ENCODE assay signal across 8 cellular contexts in genomic region chr6:42449917-42450313, GRCh38. TPM values are rescaled to one million over a fixed set of nuclear protein-coding genes. Genes with fewer than 3 reads are reported as not detected.
DNase-seq lines count a peak whose midpoint lies in the region; ATAC-seq, FAIRE-seq and TF ChIP-seq lines count a peak whose summit lies in the region.

No MANE protein-coding gene starts in this region.

- peaks cover 3% of the 10 kb centered on the region for H3K36me3 Mint-ChIP-seq in activated naive CD8-positive, alpha-beta T cell

- FAIRE-seq in keratinocyte (lab: Jason Lieb, UNC), result peak; percentile 20

- H3K9ac ChIP-seq in keratinocyte (ENCODE audit: control insufficient read depth, extremely low read depth, insufficient read depth, low read length), result peak overlapping the region; percentile 80

- peak overlapping the region; percentile 100 for H3K4me2 ChIP-seq in keratinocyte (ENCODE audit: control insufficient read depth, extremely low read depth, insufficient read depth, low read depth, low read length)

- ATAC-seq in left cardiac atrium, result no peak

- no peaks in the 10 kb centered on the region for H3K9me3 Mint-ChIP-seq in activated naive CD8-positive, alpha-beta T cell (ENCODE audit: low read depth)

- no peaks in the 10 kb centered on the region for H3K36me3 ChIP-seq in left ventricle myocardium inferior
- no peaks in the 10 kb centered on the region for H3K36me3 ChIP-seq in keratinocyte (ENCODE audit: control insufficient read depth in 2 of 2, extremely low read depth in 1 of 2, insufficient read depth in 2 of 2, low read length in 2 of 2)
- no peaks in the 10 kb centered on the region for H3K36me3 ChIP-seq in uterus

- TF ChIP-seq CTCF in left ventricle myocardium inferior (IDR thresholded peaks at IDR 0.05; ENCODE audit: borderline replicate concordance), result no peak
- TF ChIP-seq CTCF in keratinocyte (optimal IDR thresholded peaks at IDR 0.05 in 1 of 3, IDR thresholded peaks at IDR 0.05 in 1 of 3, conservative IDR thresholded peaks at IDR 0.05 in 1 of 3; ENCODE audit: extremely low read depth in 1 of 3, insufficient read depth in 2 of 3, low read length in 3 of 3), result peak in 1 of 3 experiments; percentile 34
- no peak for TF ChIP-seq CTCF in uterus (IDR thresholded peaks at IDR 0.05)

- peak overlapping the region; percentile 94 for H3K27ac Mint-ChIP-seq in activated naive CD8-positive, alpha-beta T cell

- H3K4me1 ChIP-seq in left ventricle myocardium inferior, result peaks cover 59% of the 10 kb centered on the region
- peaks cover 36% of the 10 kb centered on the region for H3K4me1 ChIP-seq in keratinocyte (ENCODE audit: control insufficient read depth, extremely low read depth, insufficient read depth, low read length)
- H3K4me1 ChIP-seq in uterus, result no peaks in the 10 kb centered on the region

- intact Hi-C loops in left ventricle myocardium inferior (cut with micrococcal nuclease), result loop anchor here (10.0 kb wide), 2 partner anchors 95 to 195 kb away; no protein-coding TSS in a partner anchor
- intact Hi-C loops in left cardiac atrium (cut with DNase I), result loop anchor here (10.0 kb wide), 2 partner anchors 85 to 185 kb away; no protein-coding TSS in a partner anchor
- intact Hi-C loops in uterus (cut with DNase I; ENCODE audit: low total_unique reads), result no loop called here

- no peaks in the 10 kb centered on the region for H3K27me3 Mint-ChIP-seq in activated naive CD8-positive, alpha-beta T cell

- peak overlapping the region; percentile 67 for H2AFZ ChIP-seq in keratinocyte (ENCODE audit: control insufficient read depth, low read length)

- H3K27ac ChIP-seq in left ventricle myocardium inferior (replicated peaks) (peak overlapping the region; percentile 92), keratinocyte (ENCODE audit: control insufficient read depth, insufficient read depth, low read length) (peak overlapping the region; percentile 61), uterus (peak overlapping the region; percentile 83 to 93)

- H3K4me1 Mint-ChIP-seq in activated naive CD8-positive, alpha-beta T cell (ENCODE audit: low read depth), result peaks cover 64% of the 10 kb centered on the region

- dilution Hi-C loops in keratinocyte (cut with MboI; ENCODE audit: extremely low pct_ligation_motif_present, low sequenced_read_pairs), result no loop called here

- no peak for DNase-seq in left ventricle myocardium inferior
- no peak for DNase-seq in left cardiac atrium
- no peak for DNase-seq in keratinocyte (ENCODE audit: low read depth, low spot score)
- DNase-seq in uterus, result no peak
- DNase-seq in stimulated activated CD4-positive, alpha-beta T cell treated with anti-CD3 and anti-CD28 coated beads, Interleukin-2, amount 100 ng/mL, for 24 hours, result no peak
- DNase-seq in anterior cingulate cortex (lab: John Stamatoyannopoulos, UW), result no peak
- no peak for DNase-seq in GM19238 (ENCODE audit: insufficient read length, low spot score)

- no peaks in the 10 kb centered on the region for H3K27me3 ChIP-seq in left ventricle myocardium inferior (ENCODE audit: low read depth)
- no peaks in the 10 kb centered on the region for H3K27me3 ChIP-seq in keratinocyte (ENCODE audit: control insufficient read depth, extremely low read depth, insufficient read depth, low read length)
- H3K27me3 ChIP-seq in uterus, result no peaks in the 10 kb centered on the region

- H3K4me3 ChIP-seq in left ventricle myocardium inferior (peak overlapping the region; percentile 79), keratinocyte (ENCODE audit: control insufficient read depth in 2 of 3, extremely low read depth in 1 of 3, insufficient read depth in 2 of 3, low read depth in 1 of 3, low read length in 3 of 3) (peak overlapping the region; percentile 69 to 92 (median 81)), uterus (peak overlapping the region; percentile 79 to 81)

- no peaks in the 10 kb centered on the region for H4K20me1 ChIP-seq in keratinocyte (ENCODE audit: control insufficient read depth, extremely low read depth, insufficient read depth, low read length)

- H3K9me3 ChIP-seq in left ventricle myocardium inferior (replicated peaks) (no peaks in the 10 kb centered on the region), keratinocyte (ENCODE audit: control insufficient read depth, low read depth, low read length) (no peaks in the 10 kb centered on the region), uterus (no peaks in the 10 kb centered on the region)

- TF ChIP-seq POLR2A in uterus (IDR thresholded peaks at IDR 0.05), result no peak

- peak overlapping the region; percentile 98 for H3K4me3 Mint-ChIP-seq in activated naive CD8-positive, alpha-beta T cell

- H3K79me2 ChIP-seq in keratinocyte (ENCODE audit: control insufficient read depth, insufficient read depth, low read length), result peaks cover 52% of the 10 kb centered on the region

- H3K9me1 ChIP-seq in keratinocyte (ENCODE audit: control insufficient read depth, extremely low read depth, insufficient read depth, low read length), result no peaks in the 10 kb centered on the region

RNA-seq across cellular contexts. Expression of gene TRERF1, which starts 1.8 kb away (rescaled TPM):
- total RNA-seq in left ventricle myocardium inferior (1.4 TPM), left cardiac atrium (1 to 10 TPM; 1.2 to 2.6 TPM), uterus (10 to 100 TPM in 2 of 4 donors, 1 to 10 TPM in 2; 3.3 to 16.3 (median 7.2) TPM)
- 3.2 to 4.8 TPM (median 4.5 TPM) in 3 replicates for polyA plus RNA-seq in keratinocyte
- 2.0 TPM for polyA plus RNA-seq in keratinocyte (2011; ENCODE audit: low read depth)
- polyA plus RNA-seq in keratinocyte (2011; cell fraction: cytosol; rRNA removed), result 3.3 TPM in 2 replicates
- polyA plus RNA-seq in keratinocyte (2011; cell fraction: nucleus; rRNA removed), result 12.0 and 14.6 TPM in 2 replicates
- polyA plus RNA-seq in keratinocyte (2012; ENCODE audit: low replicate concordance), result 2.4 and 6.4 TPM in 2 replicates
- 5.4 to 18.3 TPM (median 9.5 TPM) in 3 replicates for polyA minus RNA-seq in keratinocyte
- polyA minus RNA-seq in keratinocyte (2011; cell fraction: cytosol; rRNA and poly(A)+ RNA removed), result 3.8 TPM
- 8.7 and 14.2 TPM in 2 replicates for polyA minus RNA-seq in keratinocyte (2011; cell fraction: nucleus; rRNA and poly(A)+ RNA removed)
